Comparison of ENCODE assay signal across 7 cellular contexts in genomic region chr19:49809155-49809986, GRCh38. TPM values are rescaled to one million over a fixed set of nuclear protein-coding genes. Genes with fewer than 3 reads are reported as not detected.
A peak's percentile ranks its signal among the peaks of the same experiment; 100 is the strongest.
DNase-seq lines count a peak whose midpoint lies in the region; ATAC-seq and TF ChIP-seq lines count a peak whose summit lies in the region.

No MANE protein-coding gene starts in this region.

- no peaks in the 10 kb centered on the region for H3K27me3 ChIP-seq in iPS DF 6.9 (ENCODE audit: control insufficient read depth, insufficient read depth, low read length)

- TF ChIP-seq CTCF in GM20000 (IDR thresholded peaks at IDR 0.05; ENCODE audit: extremely low read depth, missing control alignments): peak; percentile 21
- TF ChIP-seq CTCF in astrocyte of the spinal cord (IDR thresholded peaks at IDR 0.05; ENCODE audit: low read depth, low read length): no peak

- no CpG with 5 or more reads among the region's 50 CpGs for WGBS in iPS DF 6.9 (ENCODE audit: insufficient coverage, insufficient read length)

- H3K36me3 ChIP-seq in iPS DF 6.9 (ENCODE audit: control insufficient read depth, insufficient read depth, low read length): peaks cover 3% of the 10 kb centered on the region; the same call in 1 of the 2 replicates

- H3K27ac ChIP-seq in iPS DF 6.9 (ENCODE audit: low read length): no peak overlapping the region

- H3K4me1 ChIP-seq in iPS DF 6.9 (ENCODE audit: control insufficient read depth, insufficient read depth, low read length): peaks cover 5% of the 10 kb centered on the region

- ATAC-seq in sciatic nerve: peak; percentile 6

- DNase-seq in GM20000 (ENCODE audit: low spot score): peak; percentile 65
- DNase-seq in T follicular helper cell (ENCODE audit: low read depth): peak; percentile 42
- peak; percentile 57 for DNase-seq in astrocyte of the spinal cord (ENCODE audit: low read depth, low spot score)
- DNase-seq in iPS DF 6.9 (ENCODE audit: low read depth, low spot score): no peak
- no peak for DNase-seq in sciatic nerve (ENCODE audit: low spot score)
- DNase-seq in NK-92 (lab: John Stamatoyannopoulos, UW; ENCODE audit: unreplicated experiment): no peak
- DNase-seq in COLO829 (ENCODE audit: low spot score): no peak

- no peaks in the 10 kb centered on the region for H3K9me3 ChIP-seq in iPS DF 6.9 (ENCODE audit: control insufficient read depth, insufficient read depth, low read length)

- in situ Hi-C loops in astrocyte of the spinal cord (cut with HindIII; ENCODE audit: low sequenced_read_pairs): no loop called here

- intact Hi-C loops in sciatic nerve (cut with DNase I): no loop called here

- H3K4me3 ChIP-seq in astrocyte of the spinal cord (ENCODE audit: low read depth, low read length): peak overlapping the region; percentile 62
- H3K4me3 ChIP-seq in iPS DF 6.9 (ENCODE audit: low read length): peak overlapping the region; percentile 23; the same call in 1 of the 2 replicates

RNA-seq across cellular contexts. Expression of gene FUZ, which starts 3.7 kb away (rescaled TPM):
- 26.4 TPM for total RNA-seq in sciatic nerve

RNA-seq across cellular contexts. Expression of gene MED25, which starts 8.7 kb away (rescaled TPM):
- 39.7 TPM for total RNA-seq in sciatic nerve

RNA-seq across cellular contexts. Expression of gene PTOV1, which starts 41.6 kb away (rescaled TPM):
- total RNA-seq in sciatic nerve: 143 TPM

RNA-seq across cellular contexts. Expression of gene AP2A1, which starts 42.6 kb away (rescaled TPM):
- 74.3 TPM for total RNA-seq in sciatic nerve

RNA-seq across cellular contexts. Expression of gene TSKS, which starts 46.3 kb away (rescaled TPM):
- 0.85 TPM for total RNA-seq in sciatic nerve

Comparison
In these comparisons a context has a peak if more than half of its experiments do, and no peak if none do; other contexts are left out.
1. DNase-seq: peak in GM20000 (single experiment), T follicular helper cell (single experiment) and astrocyte of the spinal cord (single experiment); none in iPS DF 6.9 (single experiment), sciatic nerve (single experiment), NK-92 (single experiment) and COLO829 (single experiment).